Comparison of ENCODE assay signal across 8 cellular contexts in genomic region chr4:102827674-102828496, GRCh38. TPM values are rescaled to one million over a fixed set of nuclear protein-coding genes. Genes with fewer than 3 reads are reported as not detected.
DNase-seq lines count a peak whose midpoint lies in the region; TF ChIP-seq lines count a peak whose summit lies in the region.

No MANE protein-coding gene starts in this region.

- no peak overlapping the region for H3K27ac Mint-ChIP-seq in HFFc6
- no peak overlapping the region for H3K27ac Mint-ChIP-seq in activated naive CD4-positive, alpha-beta T cell treated with anti-CD3 and anti-CD28 coated beads for 36 hours

- peak overlapping the region; percentile 94 for H3K4me3 ChIP-seq in GM06990 (replicated peaks; ENCODE audit: low read depth, low read length)
- H3K4me3 ChIP-seq in SJSA1, result peak overlapping the region; percentile 87
- H3K4me3 ChIP-seq in neutrophil (ENCODE audit: low read depth in 1 of 2, low read length in 1 of 2), result peak overlapping the region; percentile 95 to 98

- DNase-seq in GM06990 (ENCODE audit: extremely low read depth, insufficient read length) (peak; percentile 99), HFFc6 (peak; percentile 100), NAMALWA (ENCODE audit: low spot score) (peak; percentile 100), SJSA1 (ENCODE audit: low read depth in 1 of 2, low spot score in 2 of 2) (peak; percentile 98 to 100), germinal center (ENCODE audit: low spot score) (peak; percentile 87), substantia nigra (lab: John Stamatoyannopoulos, UW) (peak; percentile 79 to 100 (median 96))
- peak; percentile 100 for DNase-seq in activated naive CD4-positive, alpha-beta T cell treated with anti-CD3 and anti-CD28 coated beads for 36 hours

- TF ChIP-seq CTCF in GM06990 (IDR thresholded peaks at IDR 0.05; ENCODE audit: insufficient read depth, low read length, poor library complexity, severe bottlenecking), result peak; percentile 19
- no peak for TF ChIP-seq CTCF in HFFc6 (IDR thresholded peaks at IDR 0.05)
- TF ChIP-seq CTCF in neutrophil (IDR thresholded peaks at IDR 0.05), result peak; percentile 30

- intact Hi-C loops in activated naive CD4-positive, alpha-beta T cell treated with anti-CD3 and anti-CD28 coated beads for 36 hours (cut with micrococcal nuclease), result loop anchor here (1.0 to 5.0 kb wide), 17 partner anchors 9 to 1481 kb away; partner anchors contain the start of genes BDH2, CENPE, CISD2 and MANBA

- no peak overlapping the region for H3K4me3 Mint-ChIP-seq in HFFc6
- H3K4me3 Mint-ChIP-seq in activated naive CD4-positive, alpha-beta T cell treated with anti-CD3 and anti-CD28 coated beads for 36 hours, result no peak overlapping the region

- H3K9me3 ChIP-seq in SJSA1 (replicated peaks) (no peaks in the 10 kb centered on the region), neutrophil (no peaks in the 10 kb centered on the region)

- H3K27me3 ChIP-seq in GM06990 (replicated peaks; ENCODE audit: control insufficient read depth, insufficient read depth, low read length), result no peaks in the 10 kb centered on the region
- H3K27me3 ChIP-seq in SJSA1 (replicated peaks), result no peaks in the 10 kb centered on the region
- H3K27me3 ChIP-seq in neutrophil, result no peaks in the 10 kb centered on the region

- H3K9me3 Mint-ChIP-seq in HFFc6, result no peaks in the 10 kb centered on the region
- no peaks in the 10 kb centered on the region for H3K9me3 Mint-ChIP-seq in activated naive CD4-positive, alpha-beta T cell treated with anti-CD3 and anti-CD28 coated beads for 36 hours

- H3K36me3 ChIP-seq in GM06990 (ENCODE audit: control insufficient read depth, insufficient read depth, low read length) (peaks cover 2% of the 10 kb centered on the region; the same call in 1 of the 2 replicates), SJSA1 (peaks cover 44% of the 10 kb centered on the region), neutrophil (no peaks in the 10 kb centered on the region)

- H3K27me3 Mint-ChIP-seq in HFFc6 (ENCODE audit: insufficient read depth), result no peaks in the 10 kb centered on the region
- no peaks in the 10 kb centered on the region for H3K27me3 Mint-ChIP-seq in activated naive CD4-positive, alpha-beta T cell treated with anti-CD3 and anti-CD28 coated beads for 36 hours (ENCODE audit: low read depth)

- peaks cover 37% of the 10 kb centered on the region for H3K4me1 Mint-ChIP-seq in HFFc6 (ENCODE audit: low read depth)
- H3K4me1 Mint-ChIP-seq in activated naive CD4-positive, alpha-beta T cell treated with anti-CD3 and anti-CD28 coated beads for 36 hours (ENCODE audit: low read depth), result peaks cover 23% of the 10 kb centered on the region

- H3K36me3 Mint-ChIP-seq in HFFc6 (ENCODE audit: low read depth), result peaks cover 8% of the 10 kb centered on the region; the same call in 1 of the 2 replicates
- peaks cover 17% of the 10 kb centered on the region for H3K36me3 Mint-ChIP-seq in activated naive CD4-positive, alpha-beta T cell treated with anti-CD3 and anti-CD28 coated beads for 36 hours (ENCODE audit: low read depth)

- peaks cover 25% of the 10 kb centered on the region for H3K4me1 ChIP-seq in SJSA1 (replicated peaks)
- peaks cover 36 to 40% of the 10 kb centered on the region in 2 experiments for H3K4me1 ChIP-seq in neutrophil (ENCODE audit: control insufficient read depth in 1 of 2, insufficient read depth in 1 of 2, low read depth in 1 of 2, low read length in 1 of 2)

- H3K27ac ChIP-seq in SJSA1, result peak overlapping the region; percentile 99
- H3K27ac ChIP-seq in neutrophil, result peak overlapping the region; percentile 100
- H3K27ac ChIP-seq in substantia nigra (ENCODE audit: low read depth, low read length, poor library complexity, severe bottlenecking), result peak overlapping the region; percentile 100

- CTCF ChIA-PET in activated naive CD4-positive, alpha-beta T cell treated with anti-CD3 and anti-CD28 coated beads for 36 hours (lab: Charles Lee), result interaction anchor here (0.5 to 1.9 kb wide), 6 partner anchors 11 to 208 kb away, joined by 3 to 5 read pairs (median 4); partner anchors contain the start of gene CISD2

RNA-seq across cellular contexts. Expression of gene UBE2D3, which starts 0.5 kb away (rescaled TPM):
- total RNA-seq in HFFc6 (2021; fragmentation: NEBNext Ultra II Directional; extraction: Animal tissue kit (Norgen Biotek cat#: 25700)), result 100 to 1,000 TPM; 325 to 396 (median 359) TPM
- 287 and 481 TPM in 2 replicates for total RNA-seq in SJSA1 (2014; rRNA removed; shearing (Covaris generic))
- 100 to 1,000 TPM; 447 to 450 TPM for total RNA-seq in activated naive CD4-positive, alpha-beta T cell treated with anti-CD3 and anti-CD28 coated beads for 36 hours

RNA-seq across cellular contexts. Expression of gene CISD2, which starts 40.9 kb away (rescaled TPM):
- total RNA-seq in HFFc6 (2021; fragmentation: NEBNext Ultra II Directional; extraction: Animal tissue kit (Norgen Biotek cat#: 25700)), result 10 to 100 TPM; 29.7 to 38.8 (median 34.4) TPM
- total RNA-seq in SJSA1 (2014; rRNA removed; shearing (Covaris generic)), result 60.9 and 88.6 TPM in 2 replicates
- total RNA-seq in activated naive CD4-positive, alpha-beta T cell treated with anti-CD3 and anti-CD28 coated beads for 36 hours, result 10 to 100 TPM; 25.1 to 25.7 TPM

Comparison
In these comparisons a context has a peak if more than half of its experiments do, and no peak if none do; other contexts are left out.
1. Peak in every context shown above with its lines: DNase-seq, H3K4me3 ChIP-seq and H3K27ac ChIP-seq.